In genomic region chr16:89052191-89052787, GRCh38 we compare ENCODE assay signal across 2 cellular contexts.
A peak's percentile ranks its signal among the peaks of the same experiment; 100 is the strongest.
TF ChIP-seq lines count a peak whose summit lies in the region.

No MANE protein-coding gene starts in this region.

TF ChIP-seq in IMR-90, 13 proteins besides CTCF, POLR2A, EP300 and RAD21:
- TF ChIP-seq ELK1 (IDR thresholded peaks at IDR 0.05; ENCODE audit: borderline replicate concordance, low read depth, low read length), result no peak
- TF ChIP-seq, protein P1, sequence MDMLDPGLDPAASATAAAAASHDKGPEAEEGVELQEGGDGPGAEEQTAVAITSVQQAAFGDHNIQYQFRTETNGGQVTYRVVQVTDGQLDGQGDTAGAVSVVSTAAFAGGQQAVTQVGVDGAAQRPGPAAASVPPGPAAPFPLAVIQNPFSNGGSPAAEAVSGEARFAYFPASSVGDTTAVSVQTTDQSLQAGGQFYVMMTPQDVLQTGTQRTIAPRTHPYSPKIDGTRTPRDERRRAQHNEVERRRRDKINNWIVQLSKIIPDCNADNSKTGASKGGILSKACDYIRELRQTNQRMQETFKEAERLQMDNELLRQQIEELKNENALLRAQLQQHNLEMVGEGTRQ (IDR thresholded peaks at IDR 0.05; ENCODE audit: low read depth, low read length), result no peak
- no peak for TF ChIP-seq MAFK (IDR thresholded peaks at IDR 0.05; ENCODE audit: low read depth, low read length)
- TF ChIP-seq RFX5 (IDR thresholded peaks at IDR 0.05; ENCODE audit: low read depth, low read length), result no peak
- TF ChIP-seq MAZ (IDR thresholded peaks at IDR 0.05; ENCODE audit: borderline replicate concordance, low read depth, low read length), result no peak
- TF ChIP-seq MXI1 (IDR thresholded peaks at IDR 0.05; ENCODE audit: borderline replicate concordance, low read depth, low read length), result no peak

TF ChIP-seq in K562, 482 proteins besides CTCF, POLR2A, EP300 and RAD21:
- TF ChIP-seq RNF219 (CRISPR knock-in tag; IDR thresholded peaks at IDR 0.05) (no peak), FOXA1 (IDR thresholded peaks at IDR 0.05; ENCODE audit: borderline replicate concordance) (no peak), ZFX (CRISPR knock-in tag; IDR thresholded peaks at IDR 0.05) (no peak), COPS2 (conservative IDR thresholded peaks at IDR 0.05) (no peak), BACH1 (tag; IDR thresholded peaks at IDR 0.05) (no peak), SLC30A9 (CRISPR knock-in tag; IDR thresholded peaks at IDR 0.05) (no peak), MCM7 (IDR thresholded peaks at IDR 0.05) (no peak), SOX6 (IDR thresholded peaks at IDR 0.05) (no peak), KDM5B (IDR thresholded peaks at IDR 0.05; ENCODE audit: insufficient replicate concordance, low read depth, low read length) (no peak), FOXK2 (conservative IDR thresholded peaks at IDR 0.05 in 1 of 2, IDR thresholded peaks at IDR 0.05 in 1 of 2; ENCODE audit: low read depth in 2 of 2) (no peak), ZBTB33 (CRISPR knock-in tag; IDR thresholded peaks at IDR 0.05) (0 out of 2 replicates have a peak, but pooled peaks have one; percentile 39), HNRNPL (IDR thresholded peaks at IDR 0.05; ENCODE audit: low read depth, low read length) (peak; percentile 88; the same call in 1 of the 2 replicates)
- TF ChIP-seq, protein P2, sequence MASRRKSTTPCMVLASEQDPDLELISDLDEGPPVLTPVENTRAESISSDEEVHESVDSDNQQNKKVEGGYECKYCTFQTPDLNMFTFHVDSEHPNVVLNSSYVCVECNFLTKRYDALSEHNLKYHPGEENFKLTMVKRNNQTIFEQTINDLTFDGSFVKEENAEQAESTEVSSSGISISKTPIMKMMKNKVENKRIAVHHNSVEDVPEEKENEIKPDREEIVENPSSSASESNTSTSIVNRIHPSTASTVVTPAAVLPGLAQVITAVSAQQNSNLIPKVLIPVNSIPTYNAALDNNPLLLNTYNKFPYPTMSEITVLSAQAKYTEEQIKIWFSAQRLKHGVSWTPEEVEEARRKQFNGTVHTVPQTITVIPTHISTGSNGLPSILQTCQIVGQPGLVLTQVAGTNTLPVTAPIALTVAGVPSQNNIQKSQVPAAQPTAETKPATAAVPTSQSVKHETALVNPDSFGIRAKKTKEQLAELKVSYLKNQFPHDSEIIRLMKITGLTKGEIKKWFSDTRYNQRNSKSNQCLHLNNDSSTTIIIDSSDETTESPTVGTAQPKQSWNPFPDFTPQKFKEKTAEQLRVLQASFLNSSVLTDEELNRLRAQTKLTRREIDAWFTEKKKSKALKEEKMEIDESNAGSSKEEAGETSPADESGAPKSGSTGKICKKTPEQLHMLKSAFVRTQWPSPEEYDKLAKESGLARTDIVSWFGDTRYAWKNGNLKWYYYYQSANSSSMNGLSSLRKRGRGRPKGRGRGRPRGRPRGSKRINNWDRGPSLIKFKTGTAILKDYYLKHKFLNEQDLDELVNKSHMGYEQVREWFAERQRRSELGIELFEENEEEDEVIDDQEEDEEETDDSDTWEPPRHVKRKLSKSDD (conservative IDR thresholded peaks at IDR 0.05; ENCODE audit: low read length), result no peak
- TF ChIP-seq, protein P3, sequence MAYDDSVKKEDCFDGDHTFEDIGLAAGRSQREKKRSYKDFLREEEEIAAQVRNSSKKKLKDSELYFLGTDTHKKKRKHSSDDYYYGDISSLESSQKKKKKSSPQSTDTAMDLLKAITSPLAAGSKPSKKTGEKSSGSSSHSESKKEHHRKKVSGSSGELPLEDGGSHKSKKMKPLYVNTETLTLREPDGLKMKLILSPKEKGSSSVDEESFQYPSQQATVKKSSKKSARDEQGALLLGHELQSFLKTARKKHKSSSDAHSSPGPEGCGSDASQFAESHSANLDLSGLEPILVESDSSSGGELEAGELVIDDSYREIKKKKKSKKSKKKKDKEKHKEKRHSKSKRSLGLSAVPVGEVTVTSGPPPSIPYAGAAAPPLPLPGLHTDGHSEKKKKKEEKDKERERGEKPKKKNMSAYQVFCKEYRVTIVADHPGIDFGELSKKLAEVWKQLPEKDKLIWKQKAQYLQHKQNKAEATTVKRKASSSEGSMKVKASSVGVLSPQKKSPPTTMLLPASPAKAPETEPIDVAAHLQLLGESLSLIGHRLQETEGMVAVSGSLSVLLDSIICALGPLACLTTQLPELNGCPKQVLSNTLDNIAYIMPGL (CRISPR knock-in tag; IDR thresholded peaks at IDR 0.05), result no peak
- TF ChIP-seq, protein P4, sequence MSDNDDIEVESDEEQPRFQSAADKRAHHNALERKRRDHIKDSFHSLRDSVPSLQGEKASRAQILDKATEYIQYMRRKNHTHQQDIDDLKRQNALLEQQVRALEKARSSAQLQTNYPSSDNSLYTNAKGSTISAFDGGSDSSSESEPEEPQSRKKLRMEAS (CRISPR knock-in tag; IDR thresholded peaks at IDR 0.05), result peak; percentile 30; the same call in 1 of the 2 replicates
